Comparison of ENCODE assay signal across 1 cellular context in genomic region chr14:93184391-93185332, GRCh38.
TF ChIP-seq lines count a peak whose summit lies in the region.

Gene LYSET (plus strand): TSS chr14:93185317. CDS start chr14:93185406, 89 bp downstream.
Gene MOAP1 (minus strand): TSS chr14:93184897. CDS start chr14:93184242, 655 bp downstream.

TF ChIP-seq in K562, 482 proteins besides CTCF, POLR2A, EP300 and RAD21 (continued from another document and continues in another):
- TF ChIP-seq TFAP4 (CRISPR knock-in tag; IDR thresholded peaks at IDR 0.05; ENCODE audit: borderline replicate concordance) (peak; percentile 5; the same call in 1 of the 2 replicates), ZNF77 (CRISPR knock-in tag; IDR thresholded peaks at IDR 0.05) (no peak), POLR2G (IDR thresholded peaks at IDR 0.05; ENCODE audit: low read depth, low read length) (peak; percentile 89), STAG1 (CRISPR knock-in tag; IDR thresholded peaks at IDR 0.05; ENCODE audit: borderline replicate concordance) (0 out of 2 replicates have a peak, but pooled peaks have one; percentile 12), EWSR1 (IDR thresholded peaks at IDR 0.05; ENCODE audit: borderline replicate concordance, low read depth, partially characterized antibody) (no peak), ETS2 (tag; IDR thresholded peaks at IDR 0.05; ENCODE audit: borderline replicate concordance, poor library complexity, severe bottlenecking) (no peak), GABPB1 (CRISPR knock-in tag; IDR thresholded peaks at IDR 0.05) (peak; percentile 48), L3MBTL2 (IDR thresholded peaks at IDR 0.05) (peak; percentile 50; the same call in 1 of the 2 replicates), GTF3C2 (IDR thresholded peaks at IDR 0.05; ENCODE audit: borderline replicate concordance, extremely low read depth, insufficient read length) (no peak), GTF2B (IDR thresholded peaks at IDR 0.05; ENCODE audit: extremely low read depth, insufficient read length) (no peak), ZNF133 (CRISPR knock-in tag; IDR thresholded peaks at IDR 0.05) (no peak), ZNF408 (CRISPR knock-in tag; IDR thresholded peaks at IDR 0.05; ENCODE audit: low read depth) (no peak), UBTF (IDR thresholded peaks at IDR 0.05; ENCODE audit: borderline replicate concordance in 1 of 2, low read depth in 2 of 2, low read length in 2 of 2) (peak in 1 of 2 experiments; percentile 88; a peak in 2 of 4 replicates), RBBP5 (IDR thresholded peaks at IDR 0.05; ENCODE audit: borderline replicate concordance, insufficient read depth, low read length, poor library complexity, severe bottlenecking) (peak; percentile 95), ZBTB26 (CRISPR knock-in tag; IDR thresholded peaks at IDR 0.05) (no peak), TRIM25 (IDR thresholded peaks at IDR 0.05; ENCODE audit: borderline replicate concordance) (no peak), CUX1 (CRISPR knock-in tag; IDR thresholded peaks at IDR 0.05) (no peak), ZEB2 (IDR thresholded peaks at IDR 0.05) (peak; percentile 40; the same call in 1 of the 2 replicates), SMARCA4 (IDR thresholded peaks at IDR 0.05) (no peak), NRF1 (conservative IDR thresholded peaks at IDR 0.05 in 1 of 2, IDR thresholded peaks at IDR 0.05 in 1 of 2) (peak; percentile 64 to 65), HCFC1 (IDR thresholded peaks at IDR 0.05; ENCODE audit: low read depth, low read length) (no peak), ARID3A (IDR thresholded peaks at IDR 0.05; ENCODE audit: borderline replicate concordance, low read depth, low read length) (no peak), ZBTB7A (IDR thresholded peaks at IDR 0.05; ENCODE audit: borderline replicate concordance, control insufficient read depth, low read depth, low read length) (peak; percentile 39; the same call in 1 of the 2 replicates), SP1 (CRISPR knock-in tag; IDR thresholded peaks at IDR 0.05) (no peak), USF1 (CRISPR knock-in tag; IDR thresholded peaks at IDR 0.05) (no peak), ATF3 (IDR thresholded peaks at IDR 0.05) (peak; percentile 52), ATF3 (CRISPR knock-in tag; conservative IDR thresholded peaks at IDR 0.05) (no peak), DMBX1 (CRISPR knock-in tag; IDR thresholded peaks at IDR 0.05; ENCODE audit: borderline replicate concordance) (no peak), PTTG1 (tag; IDR thresholded peaks at IDR 0.05; ENCODE audit: low read depth) (no peak), HNRNPL (IDR thresholded peaks at IDR 0.05; ENCODE audit: low read depth, low read length) (peak; percentile 76; the same call in 1 of the 2 replicates), SIRT6 (IDR thresholded peaks at IDR 0.05; ENCODE audit: low read depth, low read length) (no peak), HMG20A (CRISPR knock-in tag; conservative IDR thresholded peaks at IDR 0.05) (no peak), NFXL1 (CRISPR knock-in tag; IDR thresholded peaks at IDR 0.05) (no peak), NUFIP1 (IDR thresholded peaks at IDR 0.05; ENCODE audit: partially characterized antibody) (no peak), SRSF1 (IDR thresholded peaks at IDR 0.05; ENCODE audit: low read depth, low read length) (no peak), ZFX (CRISPR knock-in tag; IDR thresholded peaks at IDR 0.05) (peak; percentile 95), KAT8 (IDR thresholded peaks at IDR 0.05; ENCODE audit: low read depth) (no peak), HNRNPLL (IDR thresholded peaks at IDR 0.05; ENCODE audit: low read depth, low read length, poor library complexity, severe bottlenecking) (no peak), BCL6 (CRISPR knock-in tag; IDR thresholded peaks at IDR 0.05) (no peak), ARHGAP35 (IDR thresholded peaks at IDR 0.05; ENCODE audit: partially characterized antibody) (no peak), PRPF4 (IDR thresholded peaks at IDR 0.05; ENCODE audit: insufficient read depth, low read depth, low read length, poor library complexity, severe bottlenecking) (no peak), ZNF431 (CRISPR knock-in tag; IDR thresholded peaks at IDR 0.05) (0 out of 2 replicates have a peak, but pooled peaks have one; percentile 24), TBP (optimal IDR thresholded peaks at IDR 0.05; ENCODE audit: low read depth, low read length) (peak; percentile 35), FIP1L1 (IDR thresholded peaks at IDR 0.05; ENCODE audit: low read depth, low read length, poor library complexity, severe bottlenecking) (peak; percentile 35)
